Comparison of ENCODE assay signal across 1 cellular context in the genomic region with DNA sequence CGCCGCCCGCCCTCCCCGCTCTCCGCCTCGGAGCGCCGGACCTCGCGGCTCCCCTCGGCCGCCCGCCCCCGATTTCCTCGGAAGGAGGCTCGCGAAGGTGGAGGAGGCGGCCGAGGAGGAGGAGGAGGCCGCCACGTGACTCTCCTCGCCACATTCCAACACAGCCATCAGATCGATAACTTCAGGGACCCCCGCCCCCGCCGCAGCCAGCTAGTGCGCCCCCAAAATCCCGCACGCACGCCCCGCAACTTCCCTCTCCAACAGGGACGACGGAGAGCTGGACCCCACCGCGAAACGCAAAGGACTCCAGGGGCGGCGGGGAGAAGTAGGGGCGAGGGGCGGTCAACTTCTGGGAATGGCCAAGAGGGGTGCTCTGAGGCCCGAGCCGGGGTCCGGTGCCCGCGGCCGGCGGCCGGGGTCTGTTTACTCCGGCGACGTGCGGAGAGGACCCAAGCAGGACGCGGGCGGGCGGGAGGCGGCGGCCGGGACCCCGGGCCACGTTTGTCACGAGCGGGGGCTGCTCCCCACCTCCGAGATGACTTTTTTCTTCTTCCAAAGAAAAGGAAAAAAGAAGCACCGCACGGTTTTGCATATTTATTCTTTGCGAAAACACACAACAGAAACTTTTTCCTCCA.
TF ChIP-seq lines count a peak whose summit lies in the region.

No MANE protein-coding gene starts in this region.

TF ChIP-seq in GM12878, 131 proteins besides CTCF, POLR2A, EP300 and RAD21 (continued from another document):
- TF ChIP-seq, protein P1, sequence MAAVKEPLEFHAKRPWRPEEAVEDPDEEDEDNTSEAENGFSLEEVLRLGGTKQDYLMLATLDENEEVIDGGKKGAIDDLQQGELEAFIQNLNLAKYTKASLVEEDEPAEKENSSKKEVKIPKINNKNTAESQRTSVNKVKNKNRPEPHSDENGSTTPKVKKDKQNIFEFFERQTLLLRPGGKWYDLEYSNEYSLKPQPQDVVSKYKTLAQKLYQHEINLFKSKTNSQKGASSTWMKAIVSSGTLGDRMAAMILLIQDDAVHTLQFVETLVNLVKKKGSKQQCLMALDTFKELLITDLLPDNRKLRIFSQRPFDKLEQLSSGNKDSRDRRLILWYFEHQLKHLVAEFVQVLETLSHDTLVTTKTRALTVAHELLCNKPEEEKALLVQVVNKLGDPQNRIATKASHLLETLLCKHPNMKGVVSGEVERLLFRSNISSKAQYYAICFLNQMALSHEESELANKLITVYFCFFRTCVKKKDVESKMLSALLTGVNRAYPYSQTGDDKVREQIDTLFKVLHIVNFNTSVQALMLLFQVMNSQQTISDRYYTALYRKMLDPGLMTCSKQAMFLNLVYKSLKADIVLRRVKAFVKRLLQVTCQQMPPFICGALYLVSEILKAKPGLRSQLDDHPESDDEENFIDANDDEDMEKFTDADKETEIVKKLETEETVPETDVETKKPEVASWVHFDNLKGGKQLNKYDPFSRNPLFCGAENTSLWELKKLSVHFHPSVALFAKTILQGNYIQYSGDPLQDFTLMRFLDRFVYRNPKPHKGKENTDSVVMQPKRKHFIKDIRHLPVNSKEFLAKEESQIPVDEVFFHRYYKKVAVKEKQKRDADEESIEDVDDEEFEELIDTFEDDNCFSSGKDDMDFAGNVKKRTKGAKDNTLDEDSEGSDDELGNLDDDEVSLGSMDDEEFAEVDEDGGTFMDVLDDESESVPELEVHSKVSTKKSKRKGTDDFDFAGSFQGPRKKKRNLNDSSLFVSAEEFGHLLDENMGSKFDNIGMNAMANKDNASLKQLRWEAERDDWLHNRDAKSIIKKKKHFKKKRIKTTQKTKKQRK (IDR thresholded peaks at IDR 0.05; ENCODE audit: low read depth, low read length): no peak
- no peak for TF ChIP-seq JUND (IDR thresholded peaks at IDR 0.05; ENCODE audit: low read depth, low read length)
- no peak for TF ChIP-seq ZNF274 (IDR thresholded peaks at IDR 0.05; ENCODE audit: insufficient read depth, insufficient read length)
- TF ChIP-seq BCL11A (IDR thresholded peaks at IDR 0.05; ENCODE audit: low read depth, low read length): no peak
- TF ChIP-seq, protein P2, sequence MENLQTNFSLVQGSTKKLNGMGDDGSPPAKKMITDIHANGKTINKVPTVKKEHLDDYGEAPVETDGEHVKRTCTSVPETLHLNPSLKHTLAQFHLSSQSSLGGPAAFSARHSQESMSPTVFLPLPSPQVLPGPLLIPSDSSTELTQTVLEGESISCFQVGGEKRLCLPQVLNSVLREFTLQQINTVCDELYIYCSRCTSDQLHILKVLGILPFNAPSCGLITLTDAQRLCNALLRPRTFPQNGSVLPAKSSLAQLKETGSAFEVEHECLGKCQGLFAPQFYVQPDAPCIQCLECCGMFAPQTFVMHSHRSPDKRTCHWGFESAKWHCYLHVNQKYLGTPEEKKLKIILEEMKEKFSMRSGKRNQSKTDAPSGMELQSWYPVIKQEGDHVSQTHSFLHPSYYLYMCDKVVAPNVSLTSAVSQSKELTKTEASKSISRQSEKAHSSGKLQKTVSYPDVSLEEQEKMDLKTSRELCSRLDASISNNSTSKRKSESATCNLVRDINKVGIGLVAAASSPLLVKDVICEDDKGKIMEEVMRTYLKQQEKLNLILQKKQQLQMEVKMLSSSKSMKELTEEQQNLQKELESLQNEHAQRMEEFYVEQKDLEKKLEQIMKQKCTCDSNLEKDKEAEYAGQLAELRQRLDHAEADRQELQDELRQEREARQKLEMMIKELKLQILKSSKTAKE (IDR thresholded peaks at IDR 0.05; ENCODE audit: low read depth, poor library complexity, severe bottlenecking): no peak
- TF ChIP-seq NFYA (IDR thresholded peaks at IDR 0.05; ENCODE audit: borderline replicate concordance, low read depth, low read length): no peak
- no peak for TF ChIP-seq DPF2 (IDR thresholded peaks at IDR 0.05)
- no peak for TF ChIP-seq CEBPB (IDR thresholded peaks at IDR 0.05; ENCODE audit: borderline replicate concordance in 1 of 2, low read depth in 2 of 2, low read length in 2 of 2)
- TF ChIP-seq SPI1 (IDR thresholded peaks at IDR 0.05; ENCODE audit: borderline replicate concordance, insufficient read depth, low read depth, low read length): no peak
- no peak for TF ChIP-seq LARP7 (IDR thresholded peaks at IDR 0.05)
- no peak for TF ChIP-seq ZSCAN29 (IDR thresholded peaks at IDR 0.05)
TF ChIP-seq in GM12878: peak in this region for 0.
